ENCODE assay signal across 1 cellular context in the genomic region with DNA sequence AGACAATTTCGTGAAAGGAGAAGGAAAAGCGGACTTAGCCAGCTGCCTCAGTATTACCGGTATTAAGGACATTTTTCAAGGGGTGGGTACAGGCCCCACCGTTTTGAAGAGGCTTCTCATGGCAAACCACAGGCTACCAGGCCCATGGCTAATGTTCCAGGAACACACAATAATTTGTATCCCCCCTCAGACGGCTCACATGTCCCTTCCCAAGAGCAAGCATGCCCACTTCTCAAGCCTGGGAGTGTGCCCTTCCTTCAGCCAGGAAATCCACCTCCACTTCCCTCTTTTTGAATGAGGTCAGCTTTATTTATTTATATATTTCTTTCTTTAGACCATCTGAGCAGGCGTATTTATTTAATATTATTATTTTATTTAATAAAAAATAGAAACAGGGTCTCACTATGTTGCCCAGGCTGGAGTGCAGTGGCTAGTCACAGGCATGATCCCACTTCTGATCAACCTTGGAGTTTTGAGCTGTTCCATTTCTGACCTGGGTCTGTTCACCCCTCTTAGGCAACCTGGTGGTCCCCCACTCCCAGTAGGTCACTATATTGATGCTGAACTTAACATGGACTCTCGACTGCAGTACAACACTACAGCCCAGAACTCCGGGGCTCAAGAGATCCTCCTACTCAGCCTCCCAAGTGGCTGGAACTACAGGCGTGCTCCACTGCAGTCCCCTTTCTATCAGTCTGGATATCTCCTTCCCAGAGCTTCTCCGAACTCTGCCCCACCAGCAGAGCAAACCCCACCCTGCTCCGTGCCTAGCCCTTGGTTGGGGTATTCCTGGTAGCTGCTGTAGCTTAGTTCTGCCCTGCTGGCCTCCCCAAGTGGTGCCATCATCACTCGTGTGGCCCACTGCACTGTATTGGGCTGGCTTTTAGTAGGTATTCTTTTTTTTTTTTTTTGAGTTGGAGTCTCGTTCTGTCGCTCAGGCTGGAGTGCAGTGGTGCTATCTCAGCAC.
TF ChIP-seq lines count a peak whose summit lies in the region.

No MANE protein-coding gene starts in this region.

TF ChIP-seq in GM23338, 12 proteins besides CTCF, POLR2A, EP300 and RAD21 (continued from another document):
- TF ChIP-seq, protein P1, sequence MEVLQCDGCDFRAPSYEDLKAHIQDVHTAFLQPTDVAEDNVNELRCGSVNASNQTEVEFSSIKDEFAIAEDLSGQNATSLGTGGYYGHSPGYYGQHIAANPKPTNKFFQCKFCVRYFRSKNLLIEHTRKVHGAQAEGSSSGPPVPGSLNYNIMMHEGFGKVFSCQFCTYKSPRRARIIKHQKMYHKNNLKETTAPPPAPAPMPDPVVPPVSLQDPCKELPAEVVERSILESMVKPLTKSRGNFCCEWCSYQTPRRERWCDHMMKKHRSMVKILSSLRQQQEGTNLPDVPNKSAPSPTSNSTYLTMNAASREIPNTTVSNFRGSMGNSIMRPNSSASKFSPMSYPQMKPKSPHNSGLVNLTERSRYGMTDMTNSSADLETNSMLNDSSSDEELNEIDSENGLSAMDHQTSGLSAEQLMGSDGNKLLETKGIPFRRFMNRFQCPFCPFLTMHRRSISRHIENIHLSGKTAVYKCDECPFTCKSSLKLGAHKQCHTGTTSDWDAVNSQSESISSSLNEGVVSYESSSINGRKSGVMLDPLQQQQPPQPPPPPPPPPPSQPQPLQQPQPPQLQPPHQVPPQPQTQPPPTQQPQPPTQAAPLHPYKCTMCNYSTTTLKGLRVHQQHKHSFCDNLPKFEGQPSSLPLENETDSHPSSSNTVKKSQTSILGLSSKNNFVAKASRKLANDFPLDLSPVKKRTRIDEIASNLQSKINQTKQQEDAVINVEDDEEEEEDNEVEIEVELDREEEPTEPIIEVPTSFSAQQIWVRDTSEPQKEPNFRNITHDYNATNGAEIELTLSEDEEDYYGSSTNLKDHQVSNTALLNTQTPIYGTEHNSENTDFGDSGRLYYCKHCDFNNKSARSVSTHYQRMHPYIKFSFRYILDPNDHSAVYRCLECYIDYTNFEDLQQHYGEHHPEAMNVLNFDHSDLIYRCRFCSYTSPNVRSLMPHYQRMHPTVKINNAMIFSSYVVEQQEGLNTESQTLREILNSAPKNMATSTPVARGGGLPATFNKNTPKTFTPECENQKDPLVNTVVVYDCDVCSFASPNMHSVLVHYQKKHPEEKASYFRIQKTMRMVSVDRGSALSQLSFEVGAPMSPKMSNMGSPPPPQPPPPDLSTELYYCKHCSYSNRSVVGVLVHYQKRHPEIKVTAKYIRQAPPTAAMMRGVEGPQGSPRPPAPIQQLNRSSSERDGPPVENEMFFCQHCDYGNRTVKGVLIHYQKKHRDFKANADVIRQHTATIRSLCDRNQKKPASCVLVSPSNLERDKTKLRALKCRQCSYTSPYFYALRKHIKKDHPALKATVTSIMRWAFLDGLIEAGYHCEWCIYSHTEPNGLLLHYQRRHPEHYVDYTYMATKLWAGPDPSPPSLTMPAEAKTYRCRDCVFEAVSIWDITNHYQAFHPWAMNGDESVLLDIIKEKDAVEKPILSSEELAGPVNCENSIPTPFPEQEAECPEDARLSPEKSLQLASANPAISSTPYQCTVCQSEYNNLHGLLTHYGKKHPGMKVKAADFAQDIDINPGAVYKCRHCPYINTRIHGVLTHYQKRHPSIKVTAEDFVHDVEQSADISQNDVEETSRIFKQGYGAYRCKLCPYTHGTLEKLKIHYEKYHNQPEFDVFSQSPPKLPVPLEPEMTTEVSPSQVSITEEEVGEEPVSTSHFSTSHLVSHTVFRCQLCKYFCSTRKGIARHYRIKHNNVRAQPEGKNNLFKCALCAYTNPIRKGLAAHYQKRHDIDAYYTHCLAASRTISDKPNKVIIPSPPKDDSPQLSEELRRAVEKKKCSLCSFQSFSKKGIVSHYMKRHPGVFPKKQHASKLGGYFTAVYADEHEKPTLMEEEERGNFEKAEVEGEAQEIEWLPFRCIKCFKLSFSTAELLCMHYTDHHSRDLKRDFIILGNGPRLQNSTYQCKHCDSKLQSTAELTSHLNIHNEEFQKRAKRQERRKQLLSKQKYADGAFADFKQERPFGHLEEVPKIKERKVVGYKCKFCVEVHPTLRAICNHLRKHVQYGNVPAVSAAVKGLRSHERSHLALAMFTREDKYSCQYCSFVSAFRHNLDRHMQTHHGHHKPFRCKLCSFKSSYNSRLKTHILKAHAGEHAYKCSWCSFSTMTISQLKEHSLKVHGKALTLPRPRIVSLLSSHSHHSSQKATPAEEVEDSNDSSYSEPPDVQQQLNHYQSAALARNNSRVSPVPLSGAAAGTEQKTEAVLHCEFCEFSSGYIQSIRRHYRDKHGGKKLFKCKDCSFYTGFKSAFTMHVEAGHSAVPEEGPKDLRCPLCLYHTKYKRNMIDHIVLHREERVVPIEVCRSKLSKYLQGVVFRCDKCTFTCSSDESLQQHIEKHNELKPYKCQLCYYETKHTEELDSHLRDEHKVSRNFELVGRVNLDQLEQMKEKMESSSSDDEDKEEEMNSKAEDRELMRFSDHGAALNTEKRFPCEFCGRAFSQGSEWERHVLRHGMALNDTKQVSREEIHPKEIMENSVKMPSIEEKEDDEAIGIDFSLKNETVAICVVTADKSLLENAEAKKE (CRISPR knock-in tag; IDR thresholded peaks at IDR 0.05) = no peak
- TF ChIP-seq EZH2 (IDR thresholded peaks at IDR 0.05; ENCODE audit: low read depth, unreplicated experiment) = no peak
- no peak for TF ChIP-seq JUNB (IDR thresholded peaks at IDR 0.05; ENCODE audit: unreplicated experiment)
- TF ChIP-seq CREB1 (CRISPR knock-in tag; IDR thresholded peaks at IDR 0.05; ENCODE audit: low read depth) = no peak
